In the genomic region with DNA sequence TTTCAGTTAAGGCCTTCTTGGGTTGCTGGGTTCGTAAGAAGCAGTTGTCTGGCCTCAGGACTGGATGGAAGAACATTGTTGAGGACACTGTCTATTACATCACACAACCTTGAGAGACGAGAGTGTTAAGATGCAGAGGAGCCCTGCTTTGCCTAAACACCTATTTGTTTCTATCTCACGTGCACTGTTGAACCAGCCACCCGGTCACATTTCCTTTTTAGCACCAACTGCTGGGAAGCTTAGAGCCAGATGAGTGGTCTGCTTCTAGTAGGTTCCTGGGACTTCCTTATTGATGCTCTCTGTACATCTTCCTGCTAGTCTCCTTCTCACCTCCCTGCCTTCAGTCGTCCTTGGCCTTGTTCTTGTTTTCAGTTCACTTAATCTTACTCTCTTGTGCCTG, we compare ENCODE assay signal across 33 cellular contexts. TPM values are rescaled to one million over a fixed set of nuclear protein-coding genes. Genes with fewer than 3 reads are reported as not detected.
"Had no signal": no experiment of that assay in that cellular context is flagged by ENCODE, and none has a peak within 500 bp of the region (broad histone marks: within the 10 kb centered on the region; RNA-seq: fewer than 3 reads in every experiment).

No MANE protein-coding gene starts in this region.

- H3K4me1 ChIP-seq: ascending aorta, parathyroid adenoma, sigmoid colon had no signal

- H3K27ac ChIP-seq: adrenal gland, ascending aorta, coronary artery, hepatocyte, parathyroid adenoma, psoas muscle, sigmoid colon had no signal

- FAIRE-seq: small intestine had no signal

- ATAC-seq: effector memory CD8-positive, alpha-beta T cell; gastrocnemius medialis; left cardiac atrium; left ventricle myocardium superior; naive thymus-derived CD4-positive, alpha-beta T cell; psoas muscle; stimulated activated memory B cell treated with anti-CD40 and anti-IgM and Interleukin-4, amounts not matched to agents 10 μg/mL and 1 μg/mL and 100 μg/mL, for 72 hours; stimulated activated naive CD8-positive, alpha-beta T cell treated with anti-CD3 and anti-CD28 coated beads, Interleukin-15, amount 100 ng/mL, for 72 hours had no signal

- H2AFZ ChIP-seq: hepatocyte, parathyroid adenoma had no signal

- H3K79me2 ChIP-seq: hepatocyte, parathyroid adenoma had no signal

- H3K4me3 ChIP-seq: adrenal gland, ascending aorta, coronary artery, dorsolateral prefrontal cortex, gastrocnemius medialis, hepatocyte, psoas muscle, sigmoid colon had no signal

- DNase-seq: activated CD4-positive, alpha-beta T cell treated with anti-CD3 and anti-CD28 coated beads for 4 hours; activated CD4-positive, alpha-beta T cell treated with anti-CD3 and anti-CD28 coated beads, Interleukin-2, amount 50 U/mL, for 4 hours; activated CD8-positive, alpha-beta memory T cell treated with anti-CD3 and anti-CD28 coated beads for 24 hours; activated effector memory CD4-positive, alpha-beta T cell treated with anti-CD3 and anti-CD28 coated beads, Interleukin-2, amount 50 U/mL, for 16 hours; activated naive CD4-positive, alpha-beta T cell treated with anti-CD3 and anti-CD28 coated beads for 36 hours; activated naive CD8-positive, alpha-beta T cell treated with anti-CD3 and anti-CD28 coated beads for 36 hours; activated T-cell treated with anti-CD3 and anti-CD28 coated beads, Interleukin-2, amount 50 U/mL, for 1 hour; adrenal gland; dorsolateral prefrontal cortex; effector memory CD8-positive, alpha-beta T cell; erythroblast; gastrocnemius medialis; left cardiac atrium; left ventricle myocardium superior; mammary epithelial cell; naive thymus-derived CD4-positive, alpha-beta T cell; occipital lobe; psoas muscle; sigmoid colon; small intestine; stimulated activated CD4-positive, alpha-beta T cell treated with anti-CD3 and anti-CD28 coated beads, Interleukin-1b, Interleukin-23, amount 100 ng/mL, for 48 hours; stimulated activated CD4-positive, alpha-beta T cell treated with anti-CD3 and anti-CD28 coated beads, Interleukin-4, amount 100 ng/mL, for 4 hours; stimulated activated CD8-positive, alpha-beta memory T cell treated with anti-CD3 and anti-CD28 coated beads, Interleukin-4, amount 100 ng/mL, for 48 hours; stimulated activated naive CD8-positive, alpha-beta T cell treated with anti-CD3 and anti-CD28 coated beads, Interleukin-15, amount 100 ng/mL, for 72 hours; substantia nigra had no signal

- H3K4me2 ChIP-seq: hepatocyte had no signal

- H3K9ac ChIP-seq: parathyroid adenoma had no signal

- H3K9me3 ChIP-seq: adrenal gland, ascending aorta, gastrocnemius medialis, psoas muscle, sigmoid colon had no signal

- H3K27me3 ChIP-seq: adrenal gland, ascending aorta, dorsolateral prefrontal cortex, gastrocnemius medialis, hepatocyte, sigmoid colon had no signal

RNA-seq across cellular contexts. Expression of gene TMEM40, which starts 59.7 kb away (rescaled TPM):
- total RNA-seq: activated naive CD4-positive, alpha-beta T cell treated with anti-CD3 and anti-CD28 coated beads for 36 hours; activated naive CD8-positive, alpha-beta T cell treated with anti-CD3 and anti-CD28 coated beads for 36 hours; activated T-helper 1 cell treated with anti-CD3 and anti-CD28 coated beads, Interleukin-12 subunit alpha, Interleukin-12 subunit beta, Interleukin-2, Interleukin-4 antibody, amounts not matched to agents 30 ng/mL and 10 ng/mL and 1 ng/mL, durations not matched to agents 14 hours and 24 hours and 36 hours; ascending aorta; cerebellum; hepatocyte; neural crest cell; occipital lobe; sigmoid colon had no signal
- polyA plus RNA-seq: naive thymus-derived CD4-positive, alpha-beta T cell had no signal
